In genomic region chr14:33805593-33805992, GRCh38 we compare ENCODE assay signal across 23 cellular contexts.
"Had no signal": no experiment of that assay in that cellular context is flagged by ENCODE, and none has a peak within 500 bp of the region (broad histone marks: within the 10 kb centered on the region; RNA-seq: fewer than 3 reads in every experiment).

No MANE protein-coding gene starts in this region.

- ATAC-seq: activated naive CD4-positive, alpha-beta T cell treated with anti-CD3 and anti-CD28 coated beads, Interleukin-2, amount 50 U/mL, for 72 hours; activated T-cell treated with anti-CD3 and anti-CD28 coated beads, Interleukin-2, amount 50 U/mL, for 4 hours; Panc1 had no signal

- DNase-seq: activated CD4-positive, alpha-beta memory T cell treated with anti-CD3 and anti-CD28 coated beads for 36 hours; activated CD4-positive, alpha-beta T cell treated with anti-CD3 and anti-CD28 coated beads, Interleukin-2, amount 10 ng/mL, durations not matched to agents 7 days and 5 days; activated CD4-positive, CD25-positive, alpha-beta regulatory T cell; activated CD8-positive, alpha-beta memory T cell treated with anti-CD3 and anti-CD28 coated beads for 24 hours; activated effector memory CD4-positive, alpha-beta T cell treated with anti-CD3 and anti-CD28 coated beads, Interleukin-2, amount 50 U/mL, for 16 hours; activated naive CD4-positive, alpha-beta T cell treated with Interleukin-2 at 50 U/mL for 16 hours; activated T-cell treated with anti-CD3 and anti-CD28 coated beads, Interleukin-2, amount 50 U/mL, for 4 hours; MM.1S; NCI-H1105; NCI-H1436; NCI-H1694 treated with DMSO at 0.1 percent for 48 hours; NCI-H2081 treated with DMSO at 0.1 percent for 48 hours; NCI-H226; NCI-H526; NCI-H774; NK-92 treated with Interleukin-12 subunit alpha and Interleukin-12 subunit beta, amount 100 ng/mL, for 24 hours; OCI-M1; Right ventricle myocardium superior; SJCRH30; SK-N-SH; T-helper 1 cell had no signal
